10 cellular contexts compared by ENCODE assay signal in the genomic region with DNA sequence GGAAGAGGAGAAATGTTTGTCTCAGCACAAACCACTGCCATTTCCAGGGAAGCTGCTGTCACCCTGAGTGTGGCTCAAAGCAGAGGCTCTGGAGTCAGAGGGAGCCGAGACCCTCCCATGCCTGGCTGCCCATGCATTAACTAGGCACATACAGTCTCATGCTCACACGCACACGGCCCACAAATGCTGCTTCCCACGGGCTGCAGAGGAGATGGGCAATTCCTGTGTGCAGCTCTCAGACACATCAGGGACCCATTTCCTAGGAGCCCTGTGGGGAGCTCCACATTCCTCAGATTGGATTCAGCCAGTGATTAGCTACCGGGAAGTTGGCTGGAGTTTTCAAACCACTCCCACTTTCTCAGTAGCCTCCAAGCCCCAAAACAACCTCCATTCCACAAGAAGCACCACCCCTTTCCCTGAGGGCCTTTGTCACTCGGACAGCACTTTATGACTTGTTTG. TPM values are rescaled to one million over a fixed set of nuclear protein-coding genes. Genes with fewer than 3 reads are reported as not detected.
DNase-seq lines count a peak whose midpoint lies in the region; ATAC-seq and TF ChIP-seq lines count a peak whose summit lies in the region.
"Had no signal": no experiment of that assay in that cellular context is flagged by ENCODE, and none has a peak within 500 bp of the region (broad histone marks: within the 10 kb centered on the region; RNA-seq: fewer than 3 reads in every experiment).

No MANE protein-coding gene starts in this region.

- intact Hi-C loops in adrenal gland (cut with DNase I): no loop called here
- intact Hi-C loops in right cardiac atrium (cut with DNase I): no loop called here
- intact Hi-C loops in lower leg skin (cut with DNase I; ENCODE audit: low total_unique reads): no loop called here

- peak overlapping the region in 3 of 5 donors; percentile 5 to 83 (median 68) for H3K27ac ChIP-seq in adrenal gland
- peak overlapping the region; percentile 62 for H3K27ac ChIP-seq in right cardiac atrium (ENCODE audit: low read length)
- peak overlapping the region; percentile 57 for H3K27ac ChIP-seq in skeletal muscle tissue (ENCODE audit: low read depth, low read length)
- H3K27ac ChIP-seq: SJCRH30 had no signal

- peak; percentile 80 for DNase-seq in GM03348 (ENCODE audit: low spot score)
- DNase-seq in adrenal gland: peak in 1 of 7 donors; percentile 33
- peak in 1 of 3 donors; percentile 57 for DNase-seq in right cardiac atrium
- DNase-seq in activated gamma-delta T cell (lab: John Stamatoyannopoulos, UW): no peak
- DNase-seq in lower leg skin (ENCODE audit: low spot score in 2 of 2): no peak
- DNase-seq in activated gamma-delta T cell treated with Interleukin-2 at 50 U/mL for 16 hours: no peak
- DNase-seq: hippocampal formation had no signal

- TF ChIP-seq CTCF in adrenal gland (IDR thresholded peaks at IDR 0.05) (no peak), lower leg skin (IDR thresholded peaks at IDR 0.05) (no peak)

- ATAC-seq in right cardiac atrium (peak; percentile 37 to 59), GM21619 (IDR thresholded peaks at IDR 0.05; ENCODE audit: unreplicated experiment) (no peak)

- H3K27me3 ChIP-seq in adrenal gland (no peaks in the 10 kb centered on the region), right cardiac atrium (ENCODE audit: control insufficient read depth, insufficient read depth) (no peaks in the 10 kb centered on the region), skeletal muscle tissue (ENCODE audit: control insufficient read depth in 3 of 3, insufficient read depth in 3 of 3, low read length in 3 of 3) (peaks cover 6 to 14% (median 10%) of the 10 kb centered on the region in 3 donors)

- no peak overlapping the region for H3K4me3 ChIP-seq in adrenal gland
- no peak overlapping the region for H3K4me3 ChIP-seq in right cardiac atrium (ENCODE audit: low read length)
- no peak overlapping the region for H3K4me3 ChIP-seq in skeletal muscle tissue (ENCODE audit: low read length in 3 of 3)
- H3K4me3 ChIP-seq in lower leg skin (ENCODE audit: low read depth, poor library complexity, severe bottlenecking): no peak overlapping the region
- H3K4me3 ChIP-seq: SJCRH30 had no signal

- H3K9ac ChIP-seq in skeletal muscle tissue (ENCODE audit: low read depth in 1 of 3, low read length in 3 of 3): no peak overlapping the region

- 38 to 57% (median 54%) methylated on average over 6 of the region's 6 CpGs for WGBS in adrenal gland, 4 donors
- WGBS in right cardiac atrium: 21% methylated on average over 6 of the region's 6 CpGs
- WGBS in lower leg skin, 2 donors: 30 to 35% methylated on average over 5 to 6 of the region's 6 CpGs

- no peak for TF ChIP-seq POLR2A in adrenal gland (IDR thresholded peaks at IDR 0.05)
- no peak for TF ChIP-seq POLR2A in lower leg skin (IDR thresholded peaks at IDR 0.05)

- H3K4me1 ChIP-seq in adrenal gland (replicated peaks in 1 of 2): peaks cover 0 to 5% of the 10 kb centered on the region in 2 donors
- peaks cover 4% of the 10 kb centered on the region for H3K4me1 ChIP-seq in right cardiac atrium (ENCODE audit: control insufficient read depth, insufficient read depth, low read length)
- peaks cover 4 to 13% (median 7%) of the 10 kb centered on the region in 3 donors for H3K4me1 ChIP-seq in skeletal muscle tissue (ENCODE audit: control insufficient read depth in 3 of 3, insufficient read depth in 3 of 3, low read length in 3 of 3)

- H3K36me3 ChIP-seq in adrenal gland (replicated peaks in 1 of 2) (no peaks in the 10 kb centered on the region), skeletal muscle tissue (ENCODE audit: control insufficient read depth in 3 of 3, insufficient read depth in 3 of 3, low read length in 3 of 3) (no peaks in the 10 kb centered on the region)
- H3K36me3 ChIP-seq: SJCRH30 had no signal

- H3K9me3 ChIP-seq in adrenal gland (replicated peaks in 1 of 3) (no peaks in the 10 kb centered on the region), right cardiac atrium (ENCODE audit: control insufficient read depth, low read length) (no peaks in the 10 kb centered on the region), skeletal muscle tissue (ENCODE audit: control insufficient read depth in 3 of 3, low read length in 3 of 3) (no peaks in the 10 kb centered on the region)
- H3K9me3 ChIP-seq: SJCRH30 had no signal

RNA-seq across cellular contexts. Expression of a gene that starts 9.1 kb away (rescaled TPM):
- total RNA-seq in adrenal gland (1 to 10 TPM in 5 of 8 donors, under 1 TPM in 2, not detected in 1; 0.12 to 2.8 (median 1.3) TPM), right cardiac atrium (1 to 10 TPM; 1.9 to 9.6 (median 6.1) TPM), skeletal muscle tissue (12.5 TPM), lower leg skin (10 to 100 TPM; 14.4 to 28.7 (median 23.2) TPM)
- polyA plus RNA-seq in adrenal gland (1 to 10 TPM; 1.2 to 4.4 (median 3.7) TPM), right cardiac atrium (3.7 TPM)

RNA-seq across cellular contexts. Expression of a gene that starts 41.1 kb away (rescaled TPM):
- total RNA-seq in adrenal gland: 10 to 100 TPM; 19.5 to 36.3 (median 28.6) TPM
- 10 to 100 TPM in 1 of 3 donors, 1 to 10 TPM in 2; 9.8 to 23.7 (median 10.0) TPM for polyA plus RNA-seq in adrenal gland
- total RNA-seq in right cardiac atrium: 10 to 100 TPM in 2 of 4 donors, 1 to 10 TPM in 2; 8.8 to 12.2 (median 10.6) TPM
- polyA plus RNA-seq in right cardiac atrium: 10.0 TPM
- total RNA-seq in skeletal muscle tissue: 15.7 TPM
- total RNA-seq in lower leg skin: 10 to 100 TPM; 17.0 to 31.0 (median 22.7) TPM
